22 cellular contexts compared by ENCODE assay signal in genomic region chr1:116751149-116751548, GRCh38. TPM values are rescaled to one million over a fixed set of nuclear protein-coding genes. Genes with fewer than 3 reads are reported as not detected.
DNase-seq lines count a peak whose midpoint lies in the region; ATAC-seq and TF ChIP-seq lines count a peak whose summit lies in the region.
"Had no signal": no experiment of that assay in that cellular context is flagged by ENCODE, and none has a peak within 500 bp of the region (broad histone marks: within the 10 kb centered on the region; RNA-seq: fewer than 3 reads in every experiment).

No MANE protein-coding gene starts in this region.

- no peaks in the 10 kb centered on the region for H3K36me3 ChIP-seq in mesendoderm (ENCODE audit: control insufficient read depth, insufficient read depth, low read length)
- H3K36me3 ChIP-seq: gastrocnemius medialis, left lung, MG63, right lobe of liver had no signal

- no peaks in the 10 kb centered on the region for H3K79me2 ChIP-seq in mesendoderm (ENCODE audit: control insufficient read depth, insufficient read depth, low read length)

- H3K4me1 ChIP-seq in mesendoderm (ENCODE audit: control insufficient read depth, low read depth, low read length): no peaks in the 10 kb centered on the region
- H3K4me1 ChIP-seq: body of pancreas, gastrocnemius medialis, right lobe of liver had no signal

- H3K79me1 ChIP-seq in mesendoderm (ENCODE audit: low read length): no peaks in the 10 kb centered on the region

- peak overlapping the region; percentile 99 for H3K27ac Mint-ChIP-seq in activated T-cell treated with anti-CD3 and anti-CD28 coated beads, Interleukin-2, amount 50 U/mL, for 72 hours
- H3K27ac Mint-ChIP-seq in activated CD8-positive, alpha-beta T cell treated with anti-CD3 and anti-CD28 coated beads for 36 hours: peak overlapping the region; percentile 96
- H3K27ac Mint-ChIP-seq in naive thymus-derived CD8-positive, alpha-beta T cell: peak overlapping the region; percentile 86 to 99 (median 91)

- no peak for TF ChIP-seq CTCF in activated CD8-positive, alpha-beta T cell treated with anti-CD3 and anti-CD28 coated beads for 36 hours (IDR thresholded peaks at IDR 0.05)

- H3K4me3 Mint-ChIP-seq in activated T-cell treated with anti-CD3 and anti-CD28 coated beads, Interleukin-2, amount 50 U/mL, for 72 hours: peak overlapping the region; percentile 87 to 93
- H3K4me3 Mint-ChIP-seq in activated CD8-positive, alpha-beta T cell treated with anti-CD3 and anti-CD28 coated beads for 36 hours: peak overlapping the region; percentile 70
- H3K4me3 Mint-ChIP-seq in naive thymus-derived CD8-positive, alpha-beta T cell: peak overlapping the region; percentile 25 to 77 (median 62)

- H3K4me2 ChIP-seq in mesendoderm (ENCODE audit: low read length): no peak overlapping the region

- no peak overlapping the region for H3K18ac ChIP-seq in mesendoderm (ENCODE audit: low read length)

- no peaks in the 10 kb centered on the region for H3K27me3 Mint-ChIP-seq in activated T-cell treated with anti-CD3 and anti-CD28 coated beads, Interleukin-2, amount 50 U/mL, for 72 hours (ENCODE audit: low read depth)
- no peaks in the 10 kb centered on the region for H3K27me3 Mint-ChIP-seq in activated CD8-positive, alpha-beta T cell treated with anti-CD3 and anti-CD28 coated beads for 36 hours
- H3K27me3 Mint-ChIP-seq in naive thymus-derived CD8-positive, alpha-beta T cell: no peaks in the 10 kb centered on the region

- CTCF ChIA-PET in activated CD8-positive, alpha-beta T cell treated with anti-CD3 and anti-CD28 coated beads for 36 hours (lab: Charles Lee): interaction anchor here (0.8 to 6.7 kb wide), 6 partner anchors 12 to 79 kb away, joined by 4 to 102 read pairs (median 9); no protein-coding TSS in a partner anchor

- H3K23ac ChIP-seq in mesendoderm (ENCODE audit: low read length): no peak overlapping the region

- H3K27ac ChIP-seq in mesendoderm (ENCODE audit: low read depth, low read length): no peak overlapping the region
- H3K27ac ChIP-seq: body of pancreas, gastrocnemius medialis, left lung, right lobe of liver had no signal

- peaks cover 47 to 59% of the 10 kb centered on the region in 2 donors for H3K36me3 Mint-ChIP-seq in activated T-cell treated with anti-CD3 and anti-CD28 coated beads, Interleukin-2, amount 50 U/mL, for 72 hours (ENCODE audit: insufficient read depth in 2 of 2)
- H3K36me3 Mint-ChIP-seq in activated CD8-positive, alpha-beta T cell treated with anti-CD3 and anti-CD28 coated beads for 36 hours (ENCODE audit: low read depth): peaks cover 62% of the 10 kb centered on the region
- H3K36me3 Mint-ChIP-seq in naive thymus-derived CD8-positive, alpha-beta T cell: peaks cover 3 to 49% (median 44%) of the 10 kb centered on the region in 3 donors

- H2BK120ac ChIP-seq in mesendoderm (ENCODE audit: low read depth, low read length): no peak overlapping the region

- H3K27me3 ChIP-seq in mesendoderm (ENCODE audit: insufficient read depth, low read length, poor library complexity): no peaks in the 10 kb centered on the region
- H3K27me3 ChIP-seq: body of pancreas, gastrocnemius medialis, left lung, MG63, right lobe of liver had no signal

- H3K9me3 Mint-ChIP-seq in activated T-cell treated with anti-CD3 and anti-CD28 coated beads, Interleukin-2, amount 50 U/mL, for 72 hours: peaks cover 17 to 29% of the 10 kb centered on the region in 2 donors
- peaks cover 40% of the 10 kb centered on the region for H3K9me3 Mint-ChIP-seq in activated CD8-positive, alpha-beta T cell treated with anti-CD3 and anti-CD28 coated beads for 36 hours
- peaks cover 0 to 45% (median 32%) of the 10 kb centered on the region in 9 donors for H3K9me3 Mint-ChIP-seq in naive thymus-derived CD8-positive, alpha-beta T cell

- no peak overlapping the region for H3K9ac ChIP-seq in mesendoderm (ENCODE audit: low read length)

- no peak overlapping the region for H2BK5ac ChIP-seq in mesendoderm (ENCODE audit: low read length)

- TF ChIP-seq POLR2A in GM18505 (IDR thresholded peaks at IDR 0.05; ENCODE audit: borderline replicate concordance, extremely low read depth, insufficient read depth, insufficient read length): no peak

- H2BK15ac ChIP-seq in mesendoderm (replicated peaks; ENCODE audit: low read depth): no peak overlapping the region

- no peak overlapping the region for H3K4ac ChIP-seq in mesendoderm (ENCODE audit: low read depth, low read length)

- H4K8ac ChIP-seq in mesendoderm (ENCODE audit: low read depth, low read length): no peak overlapping the region

- ATAC-seq in activated T-cell treated with anti-CD3 and anti-CD28 coated beads, Interleukin-2, amount 50 U/mL, for 72 hours (replicated peaks in 1 of 2): peak in 1 of 2 donors; percentile 34
- ATAC-seq in activated CD8-positive, alpha-beta T cell treated with anti-CD3 and anti-CD28 coated beads for 36 hours: peak; percentile 19
- no peak for ATAC-seq in naive thymus-derived CD8-positive, alpha-beta T cell
- ATAC-seq in GM18505 (IDR thresholded peaks at IDR 0.05; ENCODE audit: unreplicated experiment): no peak
- ATAC-seq: body of pancreas, gastrocnemius medialis, left lung had no signal

- peak overlapping the region; percentile 9; the same call in 1 of the 2 replicates for H3K4me3 ChIP-seq in Jurkat, Clone E6-1 (ENCODE audit: low read length)
- H3K4me3 ChIP-seq in mesendoderm (ENCODE audit: low read length): no peak overlapping the region
- H3K4me3 ChIP-seq: body of pancreas, gastrocnemius medialis, left lung, MG63, right lobe of liver had no signal

- no peak for DNase-seq in activated T-cell treated with anti-CD3 and anti-CD28 coated beads, Interleukin-2, amount 50 U/mL, for 72 hours
- DNase-seq in activated T-cell treated with anti-CD3 and anti-CD28 coated beads, Interleukin-2, amount 50 U/mL, for 1 hour: no peak
- no peak for DNase-seq in Jurkat, Clone E6-1 (ENCODE audit: low read depth, low spot score)
- DNase-seq in activated CD8-positive, alpha-beta T cell treated with anti-CD3 and anti-CD28 coated beads for 36 hours: peak; percentile 47
- DNase-seq in naive thymus-derived CD8-positive, alpha-beta T cell: no peak
- DNase-seq in mesendoderm: no peak
- no peak for DNase-seq in NCI-H748 (lab: John Stamatoyannopoulos, UW; ENCODE audit: unreplicated experiment)
- DNase-seq: activated CD4-positive, CD25-positive, alpha-beta regulatory T cell treated with anti-CD3 and anti-CD28 coated beads, Interleukin-2, amount 50 U/mL, for 72 hours; activated effector memory CD4-positive, alpha-beta T cell treated with anti-CD3 and anti-CD28 coated beads, Interleukin-2, amount 50 U/mL, for 16 hours; body of pancreas; cortex of kidney; gastrocnemius medialis; left lung; MG63; NCI-H2029; right lobe of liver; SIG-M5; T-helper 9 cell had no signal

- no CpG with 5 or more reads among the region's 4 CpGs for WGBS in mesendoderm (ENCODE audit: extremely low coverage, insufficient coverage, low lambda C conversion rate)

- POLR2A ChIA-PET in activated CD8-positive, alpha-beta T cell treated with anti-CD3 and anti-CD28 coated beads for 36 hours (lab: Charles Lee): interaction anchor here (0.8 to 23.7 kb wide), 6 partner anchors 11 to 310 kb away, joined by 3 to 850 read pairs (median 89); partner anchors contain the start of gene TTF2
- POLR2A ChIA-PET in naive thymus-derived CD8-positive, alpha-beta T cell (lab: Charles Lee): interaction anchor here (1.4 to 11.1 kb wide), 5 partner anchors 10 to 308 kb away, joined by 3 to 285 read pairs (median 12); no protein-coding TSS in a partner anchor

- H2AK5ac ChIP-seq in mesendoderm (ENCODE audit: low read length): no peak overlapping the region

- no peak overlapping the region for H3K56ac ChIP-seq in mesendoderm (ENCODE audit: low read length)

- H4K5ac ChIP-seq in mesendoderm (ENCODE audit: low read length): no peak overlapping the region

- intact Hi-C loops in activated CD8-positive, alpha-beta T cell treated with anti-CD3 and anti-CD28 coated beads for 36 hours (cut with micrococcal nuclease): loop anchor here (10.0 kb wide), 1 partner anchor 376 kb away; the partner anchor contains the start of gene ATP1A1

- H3K4me1 Mint-ChIP-seq in activated T-cell treated with anti-CD3 and anti-CD28 coated beads, Interleukin-2, amount 50 U/mL, for 72 hours (ENCODE audit: low read depth): peaks cover 27% of the 10 kb centered on the region
- H3K4me1 Mint-ChIP-seq in activated CD8-positive, alpha-beta T cell treated with anti-CD3 and anti-CD28 coated beads for 36 hours (ENCODE audit: low read depth): peaks cover 23% of the 10 kb centered on the region
- peaks cover 17 to 35% (median 30%) of the 10 kb centered on the region in 4 donors for H3K4me1 Mint-ChIP-seq in naive thymus-derived CD8-positive, alpha-beta T cell

RNA-seq across cellular contexts. Expression of gene CD2, which starts 3.1 kb away (rescaled TPM):
- total RNA-seq in activated T-cell treated with anti-CD3 and anti-CD28 coated beads, Interleukin-2, amount 50 U/mL, for 72 hours: 100 to 1,000 TPM; 232 to 298 TPM
- polyA plus RNA-seq in Jurkat, Clone E6-1 (2012; ENCODE audit: insufficient read depth, insufficient read length): 5.6 TPM
- 100 to 1,000 TPM; 217 to 220 TPM for total RNA-seq in activated CD8-positive, alpha-beta T cell treated with anti-CD3 and anti-CD28 coated beads for 36 hours
- total RNA-seq in naive thymus-derived CD8-positive, alpha-beta T cell: 100 to 1,000 TPM; 178 to 189 TPM
- 100 to 1,000 TPM; 197 to 240 (median 222) TPM for polyA plus RNA-seq in naive thymus-derived CD8-positive, alpha-beta T cell
- polyA plus RNA-seq in mesendoderm (2013, experiment 1 of 2): not detected
- not detected for polyA plus RNA-seq in mesendoderm (2013, experiment 2 of 2)
- total RNA-seq: epithelial cell of proximal tubule, NCI-H460 had no signal
- polyA plus RNA-seq: AG04450 had no signal
